In the genomic region with DNA sequence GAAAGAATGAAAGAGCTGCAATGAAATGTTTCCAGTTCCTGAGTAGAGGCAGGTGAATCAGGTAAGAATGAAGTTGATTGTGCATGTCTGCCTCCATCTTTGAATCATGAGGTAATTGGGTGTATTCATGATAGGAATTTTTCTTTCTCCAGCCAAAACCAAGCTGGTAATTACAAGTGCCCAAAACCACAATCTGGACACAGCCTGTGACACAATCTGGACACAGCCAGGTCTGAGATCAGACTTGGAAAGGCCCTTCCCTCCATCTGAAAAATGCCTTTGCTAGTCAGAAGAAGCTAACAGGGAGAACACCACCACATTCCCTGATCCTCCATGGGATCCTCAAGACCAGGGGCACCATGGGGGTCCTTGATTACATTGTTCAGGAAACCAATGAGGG, we compare ENCODE assay signal across 14 cellular contexts.
DNase-seq lines count a peak whose midpoint lies in the region; ATAC-seq and TF ChIP-seq lines count a peak whose summit lies in the region.
"Had no signal": no experiment of that assay in that cellular context is flagged by ENCODE, and none has a peak within 500 bp of the region (broad histone marks: within the 10 kb centered on the region; RNA-seq: fewer than 3 reads in every experiment).

No MANE protein-coding gene starts in this region.

- intact Hi-C loops in upper lobe of right lung (cut with DNase I) = no loop called here

- peak; percentile 53 for ATAC-seq in upper lobe of right lung
- ATAC-seq in HG03354 (IDR thresholded peaks at IDR 0.05; ENCODE audit: poor library complexity, severe bottlenecking, unreplicated experiment) = no peak
- ATAC-seq: natural killer cell had no signal

- DNase-seq in DMS 273 (lab: John Stamatoyannopoulos, UW; ENCODE audit: unreplicated experiment) (peak; percentile 29), DMS 273 treated with DMSO at 0.1 percent for 48 hours (lab: John Stamatoyannopoulos, UW) (no peak), adipocyte (ENCODE audit: low read depth) (peak; percentile 50), foreskin fibroblast (peak; percentile 64 to 66), upper lobe of right lung (no peak), erythroblast (lab: John Stamatoyannopoulos, UW) (no peak), HK-2 (ENCODE audit: unreplicated experiment) (no peak)
- DNase-seq: activated T-cell treated with anti-CD3 and anti-CD28 coated beads for 4 hours, kidney, natural killer cell, NCI-H2029 had no signal

- H3K4me1 ChIP-seq in adipocyte (ENCODE audit: control insufficient read depth, insufficient read depth, low read length) = peaks cover 26% of the 10 kb centered on the region
- no peaks in the 10 kb centered on the region for H3K4me1 ChIP-seq in upper lobe of right lung

- H3K4me3 ChIP-seq in adipocyte (ENCODE audit: low read length) = no peak overlapping the region
- H3K4me3 ChIP-seq in foreskin fibroblast (ENCODE audit: low read depth in 1 of 2, low read length in 2 of 2) = no peak overlapping the region
- no peak overlapping the region for H3K4me3 ChIP-seq in upper lobe of right lung
- H3K4me3 ChIP-seq: dorsolateral prefrontal cortex had no signal

- peak overlapping the region; percentile 26 for H3K9ac ChIP-seq in adipocyte (ENCODE audit: low read length)

- H3K9me3 ChIP-seq in adipocyte (ENCODE audit: control insufficient read depth, low read length) (no peaks in the 10 kb centered on the region), upper lobe of right lung (no peaks in the 10 kb centered on the region)

- TF ChIP-seq CTCF in foreskin fibroblast (IDR thresholded peaks at IDR 0.05; ENCODE audit: low read depth, low read length) (no peak), upper lobe of right lung (IDR thresholded peaks at IDR 0.05) (no peak)

- no peak overlapping the region for H3K27ac ChIP-seq in upper lobe of right lung
- H3K27ac ChIP-seq: 22Rv1, dorsolateral prefrontal cortex had no signal

- TF ChIP-seq POLR2A in erythroblast (IDR thresholded peaks at IDR 0.05; ENCODE audit: low read length) = no peak

- H3K27me3 ChIP-seq in adipocyte (replicated peaks; ENCODE audit: control insufficient read depth, insufficient read depth, low read length) = no peaks in the 10 kb centered on the region
- H3K27me3 ChIP-seq in upper lobe of right lung = no peaks in the 10 kb centered on the region
- H3K27me3 ChIP-seq: dorsolateral prefrontal cortex had no signal

- H3K36me3 ChIP-seq in adipocyte (ENCODE audit: control insufficient read depth, insufficient read depth, low read length, severe bottlenecking) (no peaks in the 10 kb centered on the region), upper lobe of right lung (no peaks in the 10 kb centered on the region)

Comparison
In these comparisons a context has a peak if more than half of its experiments do, and no peak if none do; other contexts are left out.
1. DNase-seq: peak in DMS 273 (single experiment), adipocyte (single experiment) and foreskin fibroblast (2 of 2); none in DMS 273 treated with DMSO at 0.1 percent for 48 hours (single experiment), upper lobe of right lung (single experiment), erythroblast (0 of 2) and HK-2 (single experiment).